ENCODE assay signal across 32 cellular contexts in the genomic region with DNA sequence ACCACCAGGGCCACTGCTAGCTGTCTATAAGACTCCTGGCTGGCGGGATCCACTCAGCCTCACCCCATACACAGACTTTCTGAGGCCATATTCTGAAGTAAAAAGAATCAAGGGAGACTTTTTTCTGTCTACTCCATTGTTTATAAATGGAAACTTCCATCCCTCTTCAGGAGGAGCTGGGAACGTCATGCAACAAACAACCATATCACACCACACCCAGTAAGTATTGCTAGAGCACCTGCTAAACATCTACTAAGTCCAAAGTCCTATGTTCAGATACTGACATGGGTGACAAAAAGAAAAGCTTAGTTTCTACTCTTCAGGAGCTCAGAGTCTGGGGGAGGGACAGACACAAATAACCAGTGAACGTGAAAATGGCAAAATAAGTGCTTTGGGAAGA.
"Had no signal": no experiment of that assay in that cellular context is flagged by ENCODE, and none has a peak within 500 bp of the region (broad histone marks: within the 10 kb centered on the region; RNA-seq: fewer than 3 reads in every experiment).

No MANE protein-coding gene starts in this region.

- H3K27me3 ChIP-seq: esophagus squamous epithelium, left lung, pancreas, suprapubic skin, tibial artery had no signal

- H3K36me3 Mint-ChIP-seq: activated naive CD4-positive, alpha-beta T cell treated with anti-CD3 and anti-CD28 coated beads, Interleukin-2, amount 50 U/mL, for 24 hours; naive thymus-derived CD8-positive, alpha-beta T cell; stimulated activated naive B cell treated with anti-CD40 and anti-IgM and Interleukin-4, amounts not matched to agents 10 μg/mL and 1 μg/mL and 100 μg/mL, for 72 hours had no signal

- H3K36me3 ChIP-seq: breast epithelium, esophagus squamous epithelium, left lung, pancreas, prostate gland, suprapubic skin, tibial artery had no signal

- FAIRE-seq: endometrium, kidney, pancreas had no signal

- H3K27ac ChIP-seq: breast epithelium, epithelial cell of prostate, esophagus squamous epithelium, left lung, pancreas, prostate gland, suprapubic skin, tibial artery had no signal

- H3K27me3 Mint-ChIP-seq: activated CD4-positive, alpha-beta memory T cell treated with anti-CD3 and anti-CD28 coated beads, Interleukin-2, amount 10 ng/mL, durations not matched to agents 7 days and 5 days; activated CD4-positive, alpha-beta T cell treated with anti-CD3 and anti-CD28 coated beads, Interleukin-2, amount 10 ng/mL, durations not matched to agents 7 days and 5 days; activated naive CD8-positive, alpha-beta T cell treated with anti-CD3 and anti-CD28 coated beads, Interleukin-2, amount 50 U/mL, for 24 hours; dendritic cell treated with granulocyte-macrophage colony-stimulating factor and Interleukin-4, amounts not matched to agents 40 ng/mL and 50 ng/mL, for 4 days had no signal

- H3K9me3 ChIP-seq: esophagus squamous epithelium, pancreas, prostate gland, suprapubic skin had no signal

- H3K4me1 ChIP-seq: breast epithelium, esophagus squamous epithelium, left lung, pancreas, prostate gland, suprapubic skin, tibial artery had no signal

- H3K9me3 Mint-ChIP-seq: activated CD4-positive, alpha-beta memory T cell treated with anti-CD3 and anti-CD28 coated beads, Interleukin-2, amount 10 ng/mL, durations not matched to agents 7 days and 5 days; activated CD4-positive, alpha-beta T cell treated with anti-CD3 and anti-CD28 coated beads, Interleukin-2, amount 10 ng/mL, durations not matched to agents 7 days and 5 days; activated naive CD4-positive, alpha-beta T cell treated with anti-CD3 and anti-CD28 coated beads, Interleukin-2, amount 50 U/mL, for 24 hours; activated naive CD8-positive, alpha-beta T cell treated with anti-CD3 and anti-CD28 coated beads, Interleukin-2, amount 50 U/mL, for 24 hours; activated T-helper 2 cell treated with anti-CD3 and anti-CD28 coated beads, Interferon-gamma antibody, Interleukin-2, Interleukin-4, amounts not matched to agents 10 μg/mL and 5 μg/mL and 100 μg/mL, durations not matched to agents 14 hours and 24 hours and 36 hours had no signal

- ATAC-seq: activated naive CD8-positive, alpha-beta T cell treated with anti-CD3 and anti-CD28 coated beads, Interleukin-2, amount 50 U/mL, for 24 hours; activated T-cell treated with anti-CD3 and anti-CD28 coated beads, Interleukin-2, amount 50 U/mL, for 4 hours; left lung; naive thymus-derived CD8-positive, alpha-beta T cell; stimulated activated naive B cell treated with anti-CD40 and anti-IgM and Interleukin-4, amounts not matched to agents 10 μg/mL and 1 μg/mL and 100 μg/mL, for 72 hours; T-helper 17 cell had no signal

- H3K4me3 Mint-ChIP-seq: activated CD4-positive, alpha-beta memory T cell treated with anti-CD3 and anti-CD28 coated beads, Interleukin-2, amount 10 ng/mL, durations not matched to agents 7 days and 5 days; activated CD4-positive, alpha-beta T cell treated with anti-CD3 and anti-CD28 coated beads, Interleukin-2, amount 10 ng/mL, durations not matched to agents 7 days and 5 days; activated naive CD4-positive, alpha-beta T cell treated with anti-CD3 and anti-CD28 coated beads, Interleukin-2, amount 50 U/mL, for 24 hours; activated naive CD8-positive, alpha-beta T cell treated with anti-CD3 and anti-CD28 coated beads, Interleukin-2, amount 50 U/mL, for 24 hours; activated T-cell treated with anti-CD3 and anti-CD28 coated beads, Interleukin-2, amount 50 U/mL, for 4 hours; dendritic cell treated with granulocyte-macrophage colony-stimulating factor and Interleukin-4, amounts not matched to agents 40 ng/mL and 50 ng/mL, for 4 days; naive thymus-derived CD8-positive, alpha-beta T cell; neural crest cell; stimulated activated naive B cell treated with anti-CD40 and anti-IgM and Interleukin-4, amounts not matched to agents 10 μg/mL and 1 μg/mL and 100 μg/mL, for 72 hours; T-helper 17 cell had no signal

- DNase-seq: activated CD4-positive, alpha-beta memory T cell treated with anti-CD3 and anti-CD28 coated beads, Interleukin-2, amount 10 ng/mL, durations not matched to agents 7 days and 5 days; activated CD4-positive, alpha-beta T cell treated with anti-CD3 and anti-CD28 coated beads, Interleukin-2, amount 10 ng/mL, durations not matched to agents 7 days and 5 days; activated CD4-positive, CD25-positive, alpha-beta regulatory T cell treated with anti-CD3 and anti-CD28 coated beads, Interleukin-2, amount 50 U/mL, for 72 hours; activated naive CD8-positive, alpha-beta T cell treated with anti-CD3 and anti-CD28 coated beads, Interleukin-2, amount 50 U/mL, for 24 hours; activated T-cell treated with anti-CD3 and anti-CD28 coated beads, Interleukin-2, amount 50 U/mL, for 4 hours; amygdala; central memory CD4-positive, alpha-beta T cell; effector CD8-positive, alpha-beta T cell; esophagus squamous epithelium; foreskin melanocyte; kidney; left lung; mesendoderm; naive thymus-derived CD8-positive, alpha-beta T cell; nucleus accumbens; pancreas; stimulated activated CD4-positive, alpha-beta T cell treated with anti-CD3 and anti-CD28 coated beads, Interleukin-15, amount 100 ng/mL, for 24 hours; stimulated activated CD4-positive, alpha-beta T cell treated with anti-CD3 and anti-CD28 coated beads, Interleukin-2, amount 100 ng/mL, for 24 hours; stimulated activated naive B cell treated with anti-CD40 and anti-IgM and Interleukin-4, amounts not matched to agents 10 μg/mL and 1 μg/mL and 100 μg/mL, for 72 hours; SW 1271; T-helper 17 cell; tibial artery had no signal

- H3K4me3 ChIP-seq: breast epithelium, esophagus squamous epithelium, left lung, lung, pancreas, prostate gland, suprapubic skin, tibial artery had no signal

- H3K4me1 Mint-ChIP-seq: activated CD4-positive, alpha-beta memory T cell treated with anti-CD3 and anti-CD28 coated beads, Interleukin-2, amount 10 ng/mL, durations not matched to agents 7 days and 5 days; activated CD4-positive, alpha-beta T cell treated with anti-CD3 and anti-CD28 coated beads, Interleukin-2, amount 10 ng/mL, durations not matched to agents 7 days and 5 days; activated naive CD4-positive, alpha-beta T cell treated with anti-CD3 and anti-CD28 coated beads, Interleukin-2, amount 50 U/mL, for 24 hours; activated naive CD8-positive, alpha-beta T cell treated with anti-CD3 and anti-CD28 coated beads, Interleukin-2, amount 50 U/mL, for 24 hours; naive thymus-derived CD8-positive, alpha-beta T cell; neural crest cell; stimulated activated naive B cell treated with anti-CD40 and anti-IgM and Interleukin-4, amounts not matched to agents 10 μg/mL and 1 μg/mL and 100 μg/mL, for 72 hours; T-helper 17 cell had no signal

- H3K27ac Mint-ChIP-seq: activated CD4-positive, alpha-beta memory T cell treated with anti-CD3 and anti-CD28 coated beads, Interleukin-2, amount 10 ng/mL, durations not matched to agents 7 days and 5 days; activated CD4-positive, alpha-beta T cell treated with anti-CD3 and anti-CD28 coated beads, Interleukin-2, amount 10 ng/mL, durations not matched to agents 7 days and 5 days; activated naive CD4-positive, alpha-beta T cell treated with anti-CD3 and anti-CD28 coated beads, Interleukin-2, amount 50 U/mL, for 24 hours; activated naive CD8-positive, alpha-beta T cell treated with anti-CD3 and anti-CD28 coated beads, Interleukin-2, amount 50 U/mL, for 24 hours; activated T-helper 2 cell treated with anti-CD3 and anti-CD28 coated beads, Interferon-gamma antibody, Interleukin-2, Interleukin-4, amounts not matched to agents 10 μg/mL and 5 μg/mL and 100 μg/mL, durations not matched to agents 14 hours and 24 hours and 36 hours; dendritic cell treated with granulocyte-macrophage colony-stimulating factor and Interleukin-4, amounts not matched to agents 40 ng/mL and 50 ng/mL, for 4 days; naive thymus-derived CD8-positive, alpha-beta T cell; stimulated activated naive B cell treated with anti-CD40 and anti-IgM and Interleukin-4, amounts not matched to agents 10 μg/mL and 1 μg/mL and 100 μg/mL, for 72 hours; T-helper 17 cell had no signal
